Comparison of ENCODE assay signal across 1 cellular context in genomic region chr2:36753706-36754221, GRCh38.
TF ChIP-seq lines count a peak whose summit lies in the region.

No MANE protein-coding gene starts in this region.

TF ChIP-seq in WTC11, 78 proteins besides CTCF, POLR2A, EP300 and RAD21 (continued from another document):
- TF ChIP-seq ERG (CRISPR knock-in tag; IDR thresholded peaks at IDR 0.05), result no peak
- TF ChIP-seq, protein P1, sequence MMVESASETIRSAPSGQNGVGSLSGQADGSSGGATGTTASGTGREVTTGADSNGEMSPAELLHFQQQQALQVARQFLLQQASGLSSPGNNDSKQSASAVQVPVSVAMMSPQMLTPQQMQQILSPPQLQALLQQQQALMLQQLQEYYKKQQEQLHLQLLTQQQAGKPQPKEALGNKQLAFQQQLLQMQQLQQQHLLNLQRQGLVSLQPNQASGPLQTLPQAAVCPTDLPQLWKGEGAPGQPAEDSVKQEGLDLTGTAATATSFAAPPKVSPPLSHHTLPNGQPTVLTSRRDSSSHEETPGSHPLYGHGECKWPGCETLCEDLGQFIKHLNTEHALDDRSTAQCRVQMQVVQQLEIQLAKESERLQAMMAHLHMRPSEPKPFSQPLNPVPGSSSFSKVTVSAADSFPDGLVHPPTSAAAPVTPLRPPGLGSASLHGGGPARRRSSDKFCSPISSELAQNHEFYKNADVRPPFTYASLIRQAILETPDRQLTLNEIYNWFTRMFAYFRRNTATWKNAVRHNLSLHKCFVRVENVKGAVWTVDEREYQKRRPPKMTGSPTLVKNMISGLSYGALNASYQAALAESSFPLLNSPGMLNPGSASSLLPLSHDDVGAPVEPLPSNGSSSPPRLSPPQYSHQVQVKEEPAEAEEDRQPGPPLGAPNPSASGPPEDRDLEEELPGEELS (CRISPR knock-in tag; IDR thresholded peaks at IDR 0.05), result peak; percentile 83; the same call in 1 of the 2 replicates
- peak; percentile 27; the same call in 1 of the 2 replicates for TF ChIP-seq MAX (CRISPR knock-in tag; IDR thresholded peaks at IDR 0.05)
- TF ChIP-seq JUN (CRISPR knock-in tag; IDR thresholded peaks at IDR 0.05), result peak; percentile 49; the same call in 1 of the 2 replicates
- no peak for TF ChIP-seq E2F1 (CRISPR knock-in tag; IDR thresholded peaks at IDR 0.05)
